1 cellular context compared by ENCODE assay signal in the genomic region with DNA sequence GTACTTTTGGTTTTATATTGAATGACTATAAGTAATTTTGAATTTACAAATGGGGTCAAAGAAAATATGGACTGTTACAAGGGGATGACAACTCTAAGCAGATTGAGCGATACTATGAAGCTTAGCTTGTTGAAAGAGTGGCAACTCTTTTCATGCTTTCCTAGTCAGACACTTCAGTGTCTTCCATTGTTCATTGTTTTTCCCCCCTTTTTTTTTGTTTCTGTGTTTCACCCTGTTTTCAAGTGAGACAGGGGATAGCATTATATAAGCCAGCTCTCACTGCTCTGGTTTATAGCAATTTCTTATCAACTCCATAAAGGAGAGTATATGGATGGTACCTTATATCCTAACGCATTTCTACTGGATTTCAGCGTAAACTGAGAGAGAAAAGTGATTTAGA.
TF ChIP-seq lines count a peak whose summit lies in the region.

No MANE protein-coding gene starts in this region.

TF ChIP-seq in WTC11, 78 proteins besides CTCF, POLR2A, EP300 and RAD21 (continued from another document):
- TF ChIP-seq, protein P1, sequence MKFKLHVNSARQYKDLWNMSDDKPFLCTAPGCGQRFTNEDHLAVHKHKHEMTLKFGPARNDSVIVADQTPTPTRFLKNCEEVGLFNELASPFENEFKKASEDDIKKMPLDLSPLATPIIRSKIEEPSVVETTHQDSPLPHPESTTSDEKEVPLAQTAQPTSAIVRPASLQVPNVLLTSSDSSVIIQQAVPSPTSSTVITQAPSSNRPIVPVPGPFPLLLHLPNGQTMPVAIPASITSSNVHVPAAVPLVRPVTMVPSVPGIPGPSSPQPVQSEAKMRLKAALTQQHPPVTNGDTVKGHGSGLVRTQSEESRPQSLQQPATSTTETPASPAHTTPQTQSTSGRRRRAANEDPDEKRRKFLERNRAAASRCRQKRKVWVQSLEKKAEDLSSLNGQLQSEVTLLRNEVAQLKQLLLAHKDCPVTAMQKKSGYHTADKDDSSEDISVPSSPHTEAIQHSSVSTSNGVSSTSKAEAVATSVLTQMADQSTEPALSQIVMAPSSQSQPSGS (CRISPR knock-in tag; IDR thresholded peaks at IDR 0.05; ENCODE audit: borderline replicate concordance, low read depth): no peak
- no peak for TF ChIP-seq ZNF232 (CRISPR knock-in tag; IDR thresholded peaks at IDR 0.05)
- TF ChIP-seq, protein P2, sequence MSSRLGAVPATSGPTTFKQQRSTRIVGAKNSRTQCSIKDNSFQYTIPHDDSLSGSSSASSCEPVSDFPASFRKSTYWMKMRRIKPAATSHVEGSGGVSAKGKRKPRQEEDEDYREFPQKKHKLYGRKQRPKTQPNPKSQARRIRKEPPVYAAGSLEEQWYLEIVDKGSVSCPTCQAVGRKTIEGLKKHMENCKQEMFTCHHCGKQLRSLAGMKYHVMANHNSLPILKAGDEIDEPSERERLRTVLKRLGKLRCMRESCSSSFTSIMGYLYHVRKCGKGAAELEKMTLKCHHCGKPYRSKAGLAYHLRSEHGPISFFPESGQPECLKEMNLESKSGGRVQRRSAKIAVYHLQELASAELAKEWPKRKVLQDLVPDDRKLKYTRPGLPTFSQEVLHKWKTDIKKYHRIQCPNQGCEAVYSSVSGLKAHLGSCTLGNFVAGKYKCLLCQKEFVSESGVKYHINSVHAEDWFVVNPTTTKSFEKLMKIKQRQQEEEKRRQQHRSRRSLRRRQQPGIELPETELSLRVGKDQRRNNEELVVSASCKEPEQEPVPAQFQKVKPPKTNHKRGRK (CRISPR knock-in tag; IDR thresholded peaks at IDR 0.05; ENCODE audit: borderline replicate concordance): no peak
- TF ChIP-seq, protein P3, sequence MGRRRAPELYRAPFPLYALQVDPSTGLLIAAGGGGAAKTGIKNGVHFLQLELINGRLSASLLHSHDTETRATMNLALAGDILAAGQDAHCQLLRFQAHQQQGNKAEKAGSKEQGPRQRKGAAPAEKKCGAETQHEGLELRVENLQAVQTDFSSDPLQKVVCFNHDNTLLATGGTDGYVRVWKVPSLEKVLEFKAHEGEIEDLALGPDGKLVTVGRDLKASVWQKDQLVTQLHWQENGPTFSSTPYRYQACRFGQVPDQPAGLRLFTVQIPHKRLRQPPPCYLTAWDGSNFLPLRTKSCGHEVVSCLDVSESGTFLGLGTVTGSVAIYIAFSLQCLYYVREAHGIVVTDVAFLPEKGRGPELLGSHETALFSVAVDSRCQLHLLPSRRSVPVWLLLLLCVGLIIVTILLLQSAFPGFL (CRISPR knock-in tag; IDR thresholded peaks at IDR 0.05; ENCODE audit: borderline replicate concordance): no peak
- TF ChIP-seq, protein P4, sequence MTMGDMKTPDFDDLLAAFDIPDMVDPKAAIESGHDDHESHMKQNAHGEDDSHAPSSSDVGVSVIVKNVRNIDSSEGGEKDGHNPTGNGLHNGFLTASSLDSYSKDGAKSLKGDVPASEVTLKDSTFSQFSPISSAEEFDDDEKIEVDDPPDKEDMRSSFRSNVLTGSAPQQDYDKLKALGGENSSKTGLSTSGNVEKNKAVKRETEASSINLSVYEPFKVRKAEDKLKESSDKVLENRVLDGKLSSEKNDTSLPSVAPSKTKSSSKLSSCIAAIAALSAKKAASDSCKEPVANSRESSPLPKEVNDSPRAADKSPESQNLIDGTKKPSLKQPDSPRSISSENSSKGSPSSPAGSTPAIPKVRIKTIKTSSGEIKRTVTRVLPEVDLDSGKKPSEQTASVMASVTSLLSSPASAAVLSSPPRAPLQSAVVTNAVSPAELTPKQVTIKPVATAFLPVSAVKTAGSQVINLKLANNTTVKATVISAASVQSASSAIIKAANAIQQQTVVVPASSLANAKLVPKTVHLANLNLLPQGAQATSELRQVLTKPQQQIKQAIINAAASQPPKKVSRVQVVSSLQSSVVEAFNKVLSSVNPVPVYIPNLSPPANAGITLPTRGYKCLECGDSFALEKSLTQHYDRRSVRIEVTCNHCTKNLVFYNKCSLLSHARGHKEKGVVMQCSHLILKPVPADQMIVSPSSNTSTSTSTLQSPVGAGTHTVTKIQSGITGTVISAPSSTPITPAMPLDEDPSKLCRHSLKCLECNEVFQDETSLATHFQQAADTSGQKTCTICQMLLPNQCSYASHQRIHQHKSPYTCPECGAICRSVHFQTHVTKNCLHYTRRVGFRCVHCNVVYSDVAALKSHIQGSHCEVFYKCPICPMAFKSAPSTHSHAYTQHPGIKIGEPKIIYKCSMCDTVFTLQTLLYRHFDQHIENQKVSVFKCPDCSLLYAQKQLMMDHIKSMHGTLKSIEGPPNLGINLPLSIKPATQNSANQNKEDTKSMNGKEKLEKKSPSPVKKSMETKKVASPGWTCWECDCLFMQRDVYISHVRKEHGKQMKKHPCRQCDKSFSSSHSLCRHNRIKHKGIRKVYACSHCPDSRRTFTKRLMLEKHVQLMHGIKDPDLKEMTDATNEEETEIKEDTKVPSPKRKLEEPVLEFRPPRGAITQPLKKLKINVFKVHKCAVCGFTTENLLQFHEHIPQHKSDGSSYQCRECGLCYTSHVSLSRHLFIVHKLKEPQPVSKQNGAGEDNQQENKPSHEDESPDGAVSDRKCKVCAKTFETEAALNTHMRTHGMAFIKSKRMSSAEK (CRISPR knock-in tag; IDR thresholded peaks at IDR 0.05; ENCODE audit: borderline replicate concordance): no peak
- TF ChIP-seq, protein P5, sequence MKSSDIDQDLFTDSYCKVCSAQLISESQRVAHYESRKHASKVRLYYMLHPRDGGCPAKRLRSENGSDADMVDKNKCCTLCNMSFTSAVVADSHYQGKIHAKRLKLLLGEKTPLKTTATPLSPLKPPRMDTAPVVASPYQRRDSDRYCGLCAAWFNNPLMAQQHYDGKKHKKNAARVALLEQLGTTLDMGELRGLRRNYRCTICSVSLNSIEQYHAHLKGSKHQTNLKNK (CRISPR knock-in tag; IDR thresholded peaks at IDR 0.05): no peak
